ENCODE assay signal across 8 cellular contexts in genomic region chr10:108307250-108307924, GRCh38.
"Had no signal": no experiment of that assay in that cellular context is flagged by ENCODE, and none has a peak within 500 bp of the region (broad histone marks: within the 10 kb centered on the region; RNA-seq: fewer than 3 reads in every experiment).

No MANE protein-coding gene starts in this region.

- DNase-seq: H9, HCEC 1CT, IMR-90 had no signal

- H2AFZ ChIP-seq: GM23338 had no signal

- FAIRE-seq: H1, H54, HTR-8/SVneo, K562 had no signal

- ATAC-seq: GM23338, K562 had no signal

- H3K4me2 ChIP-seq: GM23338 had no signal

- H3K4me3 ChIP-seq: GM23338, K562 had no signal
